In genomic region chr1:59605184-59605583, GRCh38 we compare ENCODE assay signal across 14 cellular contexts.
DNase-seq lines count a peak whose midpoint lies in the region; ATAC-seq and TF ChIP-seq lines count a peak whose summit lies in the region.
"Had no signal": no experiment of that assay in that cellular context is flagged by ENCODE, and none has a peak within 500 bp of the region (broad histone marks: within the 10 kb centered on the region; RNA-seq: fewer than 3 reads in every experiment).

No MANE protein-coding gene starts in this region.

- POLR2A ChIA-PET in activated CD4-positive, alpha-beta memory T cell treated with anti-CD3 and anti-CD28 coated beads for 36 hours (lab: Charles Lee), result no interaction called here

- no peak for TF ChIP-seq CTCF in GM12865 (IDR thresholded peaks at IDR 0.05; ENCODE audit: insufficient read depth, low read depth, low read length, missing control alignments)
- TF ChIP-seq CTCF in hepatocyte (IDR thresholded peaks at IDR 0.05; ENCODE audit: poor library complexity), result no peak

- WGBS in hepatocyte (ENCODE audit: low lambda C conversion rate, missing lambda C conversion rate), result 82% methylated on average over 3 of the region's 3 CpGs
- WGBS in neuronal stem cell (ENCODE audit: extremely low coverage in 2 of 2, insufficient read length in 2 of 2, insufficient replicate concordance in 1 of 2), 2 donors, result no CpG with 5 or more reads among the region's 3 CpGs

- H3K4me3 ChIP-seq in GM12865 (ENCODE audit: low read depth, low read length) (no peak overlapping the region), hepatocyte (no peak overlapping the region), neuronal stem cell (ENCODE audit: low read length in 2 of 2) (no peak overlapping the region)

- peaks cover 6% of the 10 kb centered on the region for H3K36me3 Mint-ChIP-seq in T-helper 2 cell treated with Interferon-gamma antibody and Interleukin-4, amounts not matched to agents 5 μg/mL and 100 μg/mL, for 36 hours (ENCODE audit: low read depth)
- peaks cover 9% of the 10 kb centered on the region for H3K36me3 Mint-ChIP-seq in activated CD4-positive, alpha-beta memory T cell treated with anti-CD3 and anti-CD28 coated beads for 36 hours

- no peak overlapping the region for H3K4me3 Mint-ChIP-seq in T-helper 2 cell treated with Interferon-gamma antibody and Interleukin-4, amounts not matched to agents 5 μg/mL and 100 μg/mL, for 36 hours
- H3K4me3 Mint-ChIP-seq in activated CD4-positive, alpha-beta memory T cell treated with anti-CD3 and anti-CD28 coated beads for 36 hours, result no peak overlapping the region
- H3K4me3 Mint-ChIP-seq: IgD-negative memory B cell had no signal

- no peak overlapping the region for H2BK12ac ChIP-seq in neuronal stem cell (ENCODE audit: low read length)

- H3K27ac ChIP-seq in hepatocyte (peak overlapping the region; percentile 20), neuronal stem cell (replicated peaks; ENCODE audit: low read length) (no peak overlapping the region)

- no peak overlapping the region for H4K91ac ChIP-seq in neuronal stem cell (ENCODE audit: low read depth, low read length, poor library complexity)

- no peak overlapping the region for H2BK5ac ChIP-seq in neuronal stem cell (ENCODE audit: low read length)

- H3K9ac ChIP-seq in neuronal stem cell (ENCODE audit: low read depth, low read length, poor library complexity), result no peak overlapping the region

- no peak overlapping the region for H2AK5ac ChIP-seq in neuronal stem cell (ENCODE audit: low read depth, low read length)

- H3K18ac ChIP-seq in neuronal stem cell (ENCODE audit: low read length), result peak overlapping the region; percentile 34

- no peak overlapping the region for H3K27ac Mint-ChIP-seq in T-helper 2 cell treated with Interferon-gamma antibody and Interleukin-4, amounts not matched to agents 5 μg/mL and 100 μg/mL, for 36 hours
- H3K27ac Mint-ChIP-seq in activated CD4-positive, alpha-beta memory T cell treated with anti-CD3 and anti-CD28 coated beads for 36 hours, result no peak overlapping the region

- H3K4me2 ChIP-seq in hepatocyte, result no peak overlapping the region
- H3K4me2 ChIP-seq in neuronal stem cell (ENCODE audit: insufficient read depth, low read length, poor library complexity, severe bottlenecking), result no peak overlapping the region

- no peak overlapping the region for H3K4ac ChIP-seq in neuronal stem cell (ENCODE audit: low read length)

- no peaks in the 10 kb centered on the region for H3K9me3 ChIP-seq in hepatocyte (ENCODE audit: low read depth)
- peaks cover 0 to 12% of the 10 kb centered on the region in 2 donors for H3K9me3 ChIP-seq in neuronal stem cell (replicated peaks in 1 of 2; ENCODE audit: control insufficient read depth in 2 of 2, insufficient read depth in 1 of 2, low read depth in 1 of 2, low read length in 2 of 2)
- H3K9me3 ChIP-seq: Caco-2 had no signal

- intact Hi-C loops in activated CD4-positive, alpha-beta memory T cell treated with anti-CD3 and anti-CD28 coated beads for 36 hours (cut with micrococcal nuclease), result no loop called here

- no peaks in the 10 kb centered on the region for H3K79me2 ChIP-seq in hepatocyte

- DNase-seq in GM12865 (ENCODE audit: low read depth) (peak; percentile 43), hepatocyte (ENCODE audit: low spot score) (no peak), neuronal stem cell (ENCODE audit: low spot score) (no peak), HUDEP-2 (lab: John Stamatoyannopoulos, UW; ENCODE audit: unreplicated experiment in 76 of 76) (no peak)
- no peak for DNase-seq in activated CD8-positive, alpha-beta memory T cell treated with anti-CD3 and anti-CD28 coated beads, Interleukin-2, amount 50 U/mL, for 48 hours
- no peak for DNase-seq in T-helper 2 cell treated with Interferon-gamma antibody and Interleukin-4, amounts not matched to agents 5 μg/mL and 100 μg/mL, for 36 hours (ENCODE audit: low spot score)
- no peak for DNase-seq in activated CD4-positive, alpha-beta memory T cell treated with anti-CD3 and anti-CD28 coated beads for 36 hours
- DNase-seq: Caco-2, NCI-H1436, NCI-H510A had no signal

- H3K4me1 ChIP-seq in hepatocyte (ENCODE audit: insufficient read depth) (peaks cover 13% of the 10 kb centered on the region), neuronal stem cell (ENCODE audit: control insufficient read depth in 2 of 2, insufficient read depth in 1 of 2, low read depth in 1 of 2, low read length in 2 of 2) (peaks cover 4 to 8% of the 10 kb centered on the region in 2 donors)
- H3K4me1 ChIP-seq: Caco-2 had no signal

- no peaks in the 10 kb centered on the region for H4K20me1 ChIP-seq in hepatocyte (ENCODE audit: insufficient read depth, poor library complexity, severe bottlenecking)

- H3K14ac ChIP-seq in neuronal stem cell (ENCODE audit: low read length), result no peak overlapping the region

- no peak overlapping the region for H4K8ac ChIP-seq in neuronal stem cell (ENCODE audit: low read depth, low read length)

- no peak overlapping the region for H2BK15ac ChIP-seq in neuronal stem cell (ENCODE audit: low read length)

- no peaks in the 10 kb centered on the region for H3K79me1 ChIP-seq in neuronal stem cell (ENCODE audit: low read depth, low read length)

- no peaks in the 10 kb centered on the region for H3K9me2 ChIP-seq in hepatocyte (replicated peaks; ENCODE audit: insufficient read depth)

- CTCF ChIA-PET in activated CD4-positive, alpha-beta memory T cell treated with anti-CD3 and anti-CD28 coated beads for 36 hours (lab: Charles Lee), result no interaction called here

- no peaks in the 10 kb centered on the region for H3K4me1 Mint-ChIP-seq in T-helper 2 cell treated with Interferon-gamma antibody and Interleukin-4, amounts not matched to agents 5 μg/mL and 100 μg/mL, for 36 hours (ENCODE audit: low read depth)
- H3K4me1 Mint-ChIP-seq in activated CD4-positive, alpha-beta memory T cell treated with anti-CD3 and anti-CD28 coated beads for 36 hours (ENCODE audit: low read depth), result no peaks in the 10 kb centered on the region
- H3K4me1 Mint-ChIP-seq: IgD-negative memory B cell had no signal

- ATAC-seq in HG02885 (IDR thresholded peaks at IDR 0.05; ENCODE audit: poor library complexity, unreplicated experiment), result peak; percentile 44
- ATAC-seq: Panc1, Right ventricle myocardium inferior had no signal

- H2AFZ ChIP-seq in hepatocyte, result no peak overlapping the region
- H2AFZ ChIP-seq in neuronal stem cell (ENCODE audit: low read length), result no peak overlapping the region

- no peaks in the 10 kb centered on the region for H3K9me3 Mint-ChIP-seq in T-helper 2 cell treated with Interferon-gamma antibody and Interleukin-4, amounts not matched to agents 5 μg/mL and 100 μg/mL, for 36 hours
- H3K9me3 Mint-ChIP-seq in activated CD4-positive, alpha-beta memory T cell treated with anti-CD3 and anti-CD28 coated beads for 36 hours, result peaks cover 3% of the 10 kb centered on the region
- H3K9me3 Mint-ChIP-seq: IgD-negative memory B cell had no signal

- no peaks in the 10 kb centered on the region for H3K36me3 ChIP-seq in hepatocyte (replicated peaks; ENCODE audit: insufficient read depth, low read depth)
- H3K36me3 ChIP-seq in neuronal stem cell (replicated peaks in 1 of 2; ENCODE audit: control insufficient read depth in 2 of 2, insufficient read depth in 2 of 2, low read length in 2 of 2), result peaks cover 0 to 10% of the 10 kb centered on the region in 2 donors

- no peaks in the 10 kb centered on the region for H3K27me3 Mint-ChIP-seq in T-helper 2 cell treated with Interferon-gamma antibody and Interleukin-4, amounts not matched to agents 5 μg/mL and 100 μg/mL, for 36 hours (ENCODE audit: low read depth)
- no peaks in the 10 kb centered on the region for H3K27me3 Mint-ChIP-seq in activated CD4-positive, alpha-beta memory T cell treated with anti-CD3 and anti-CD28 coated beads for 36 hours
- H3K27me3 Mint-ChIP-seq: IgD-negative memory B cell had no signal

- no peak overlapping the region for H3K23ac ChIP-seq in neuronal stem cell (ENCODE audit: low read depth, low read length, poor library complexity)

- H2BK120ac ChIP-seq in neuronal stem cell (ENCODE audit: low read depth, low read length), result no peak overlapping the region

- H3K27me3 ChIP-seq in hepatocyte, result no peaks in the 10 kb centered on the region
- no peaks in the 10 kb centered on the region for H3K27me3 ChIP-seq in neuronal stem cell (ENCODE audit: control insufficient read depth in 3 of 3, insufficient read depth in 3 of 3, low read depth in 1 of 3, low read length in 3 of 3)
